ENCODE assay signal across 1 cellular context in genomic region chr11:61731956-61732675, GRCh38.
TF ChIP-seq lines count a peak whose summit lies in the region.

No MANE protein-coding gene starts in this region.

TF ChIP-seq in GM12891, 5 proteins besides CTCF, POLR2A, EP300 and RAD21:
- TF ChIP-seq PAX5 (IDR thresholded peaks at IDR 0.05; ENCODE audit: insufficient read depth, low read length, severe bottlenecking) (no peak), TAF1 (IDR thresholded peaks at IDR 0.05; ENCODE audit: low read depth, low read length) (no peak), POU2F2 (IDR thresholded peaks at IDR 0.05; ENCODE audit: low read depth, low read length) (no peak), SPI1 (IDR thresholded peaks at IDR 0.05; ENCODE audit: low read depth, low read length) (no peak), POLR2AphosphoS5 (IDR thresholded peaks at IDR 0.05; ENCODE audit: low read depth, low read length) (no peak)
